Comparison of ENCODE assay signal across 8 cellular contexts in genomic region chr2:172736419-172737174, GRCh38. TPM values are rescaled to one million over a fixed set of nuclear protein-coding genes. Genes with fewer than 3 reads are reported as not detected.
DNase-seq lines count a peak whose midpoint lies in the region; ATAC-seq and TF ChIP-seq lines count a peak whose summit lies in the region.

No MANE protein-coding gene starts in this region.

- ATAC-seq in effector memory CD8-positive, alpha-beta T cell (replicated peaks) = no peak
- ATAC-seq in GM21528 (IDR thresholded peaks at IDR 0.05; ENCODE audit: low FRiP score, unreplicated experiment) (no peak), HG02571 (IDR thresholded peaks at IDR 0.05; ENCODE audit: unreplicated experiment) (no peak)

- peaks cover 56 to 74% of the 10 kb centered on the region in 2 donors for H3K27me3 Mint-ChIP-seq in effector memory CD8-positive, alpha-beta T cell

- no peaks in the 10 kb centered on the region for H3K9me3 ChIP-seq in osteoblast (ENCODE audit: low read depth, low read length)

- peak overlapping the region; percentile 38 for H3K4me2 ChIP-seq in osteoblast (ENCODE audit: insufficient read depth, low read length)

- no peak overlapping the region for H2AFZ ChIP-seq in osteoblast (ENCODE audit: low read length)

- no peak overlapping the region for H3K27ac ChIP-seq in osteoblast (ENCODE audit: low read depth, low read length)

- H3K4me1 Mint-ChIP-seq in effector memory CD8-positive, alpha-beta T cell (ENCODE audit: low read depth in 2 of 2) = peaks cover 0 to 1% of the 10 kb centered on the region in 2 donors

- no peak overlapping the region for H3K4me3 ChIP-seq in osteoblast (ENCODE audit: insufficient read depth, low read length)

- no peaks in the 10 kb centered on the region for H3K36me3 Mint-ChIP-seq in effector memory CD8-positive, alpha-beta T cell (ENCODE audit: insufficient read depth)

- H4K20me1 ChIP-seq in osteoblast (ENCODE audit: insufficient read depth, low read length) = no peaks in the 10 kb centered on the region

- peaks cover 73% of the 10 kb centered on the region for H3K27me3 ChIP-seq in osteoblast (ENCODE audit: insufficient read depth, low read length)

- no peaks in the 10 kb centered on the region for H3K4me1 ChIP-seq in osteoblast (ENCODE audit: insufficient read depth, low read length)

- no peaks in the 10 kb centered on the region for H3K36me3 ChIP-seq in osteoblast (ENCODE audit: insufficient read depth, low read length)

- DNase-seq in DMS53 treated with DMSO at 0.1 percent for 48 hours (lab: John Stamatoyannopoulos, UW; ENCODE audit: unreplicated experiment) (peak; percentile 23), NCI-H146 treated with DMSO at 0.1 percent for 48 hours (lab: John Stamatoyannopoulos, UW; ENCODE audit: unreplicated experiment) (peak; percentile 9), osteoblast (ENCODE audit: insufficient read length, low spot score, missing footprints) (no peak)
- no peak for DNase-seq in effector memory CD8-positive, alpha-beta T cell
- DNase-seq in stimulated activated naive CD4-positive, alpha-beta T cell treated with Interleukin-2 at 50 U/mL for 16 hours (lab: John Stamatoyannopoulos, UW) = no peak
- DNase-seq in activated CD4-positive, CD25-positive, alpha-beta regulatory T cell (lab: John Stamatoyannopoulos, UW) = no peak

- peak overlapping the region; percentile 26 to 31 for H3K4me3 Mint-ChIP-seq in effector memory CD8-positive, alpha-beta T cell

- TF ChIP-seq CTCF in osteoblast (IDR thresholded peaks at IDR 0.05; ENCODE audit: extremely low read depth, low read depth, low read length) = no peak

- H3K9me3 Mint-ChIP-seq in effector memory CD8-positive, alpha-beta T cell = no peaks in the 10 kb centered on the region

- no peaks in the 10 kb centered on the region for H3K79me2 ChIP-seq in osteoblast (ENCODE audit: insufficient read depth, low read length)

- no peak overlapping the region for H3K27ac Mint-ChIP-seq in effector memory CD8-positive, alpha-beta T cell

RNA-seq across cellular contexts. Expression of gene RAPGEF4, which starts 1.0 kb away (rescaled TPM):
- total RNA-seq in osteoblast = 0.36 and 0.59 TPM in 2 replicates

Comparison
In these comparisons a context has a peak if more than half of its experiments do, and no peak if none do; other contexts are left out.
1. DNase-seq: peak in DMS53 treated with DMSO at 0.1 percent for 48 hours (single experiment) and NCI-H146 treated with DMSO at 0.1 percent for 48 hours (single experiment); none in effector memory CD8-positive, alpha-beta T cell (0 of 3), osteoblast (single experiment), stimulated activated naive CD4-positive, alpha-beta T cell treated with Interleukin-2 at 50 U/mL for 16 hours (single experiment) and activated CD4-positive, CD25-positive, alpha-beta regulatory T cell (0 of 4).